In genomic region chr1:240190881-240191385, GRCh38 we compare ENCODE assay signal across 8 cellular contexts.
DNase-seq lines count a peak whose midpoint lies in the region; ATAC-seq and TF ChIP-seq lines count a peak whose summit lies in the region.

No MANE protein-coding gene starts in this region.

- H3F3A ChIP-seq in OCI-LY1 (ENCODE audit: insufficient read depth, low read length) = no peaks in the 10 kb centered on the region

- H3K27ac Mint-ChIP-seq in mesothelial cell of epicardium = no peak overlapping the region

- no peaks in the 10 kb centered on the region for H3K9me3 Mint-ChIP-seq in mesothelial cell of epicardium

- TF ChIP-seq EP300 in esophagus muscularis mucosa (IDR thresholded peaks at IDR 0.05) = no peak

- H3K9ac ChIP-seq in OCI-LY1 (ENCODE audit: low read length) = no peak overlapping the region

- TF ChIP-seq POLR2A in esophagus muscularis mucosa (IDR thresholded peaks at IDR 0.05; ENCODE audit: low read depth) (no peak), GM18505 (IDR thresholded peaks at IDR 0.05; ENCODE audit: borderline replicate concordance, extremely low read depth, insufficient read depth, insufficient read length) (no peak)

- H4K20me1 ChIP-seq in OCI-LY1 (ENCODE audit: insufficient read depth, low read length) = no peaks in the 10 kb centered on the region

- ATAC-seq in HG02870 (IDR thresholded peaks at IDR 0.05; ENCODE audit: unreplicated experiment) (peak; percentile 47), GM21390 (IDR thresholded peaks at IDR 0.05; ENCODE audit: unreplicated experiment) (no peak), GM18505 (IDR thresholded peaks at IDR 0.05; ENCODE audit: unreplicated experiment) (no peak)

- no peak overlapping the region for H3K4me3 ChIP-seq in OCI-LY1 (ENCODE audit: low read depth, low read length, poor library complexity, severe bottlenecking)
- no peak overlapping the region for H3K4me3 ChIP-seq in esophagus muscularis mucosa
- peak overlapping the region; percentile 7 for H3K4me3 ChIP-seq in retinal pigment epithelial cell (ENCODE audit: low read length)

- H3K27ac ChIP-seq in OCI-LY1 (ENCODE audit: low read depth, low read length, poor library complexity, severe bottlenecking) = no peak overlapping the region
- peak overlapping the region in 1 of 4 donors; percentile 14 for H3K27ac ChIP-seq in esophagus muscularis mucosa (replicated peaks in 1 of 4)

- H3K9me3 ChIP-seq in OCI-LY1 (ENCODE audit: low read length) (no peaks in the 10 kb centered on the region), esophagus muscularis mucosa (no peaks in the 10 kb centered on the region)

- no peaks in the 10 kb centered on the region for H3K36me3 Mint-ChIP-seq in mesothelial cell of epicardium

- no peaks in the 10 kb centered on the region for H3K79me2 ChIP-seq in OCI-LY1 (ENCODE audit: insufficient read depth, low read length)

- H3K4me2 ChIP-seq in OCI-LY1 (ENCODE audit: low read length) = no peak overlapping the region

- DNase-seq in COLO829 (ENCODE audit: low spot score) (peak; percentile 85), esophagus muscularis mucosa (ENCODE audit: extremely low spot score) (no peak), retinal pigment epithelial cell (ENCODE audit: low read depth) (peak; percentile 69), mesothelial cell of epicardium (ENCODE audit: low spot score in 2 of 2, unreplicated experiment in 2 of 2) (no peak)

- H3K4me1 Mint-ChIP-seq in mesothelial cell of epicardium = peaks cover 2% of the 10 kb centered on the region

- TF ChIP-seq CTCF in OCI-LY1 (IDR thresholded peaks at IDR 0.05; ENCODE audit: low read length) (peak; percentile 30; the same call in 1 of the 2 replicates), esophagus muscularis mucosa (IDR thresholded peaks at IDR 0.05) (peak; percentile 42 to 58 (median 55)), retinal pigment epithelial cell (conservative IDR thresholded peaks at IDR 0.05; ENCODE audit: low read depth, low read length) (peak; percentile 61), mesothelial cell of epicardium (IDR thresholded peaks at IDR 0.05; ENCODE audit: unreplicated experiment) (no peak)

- H3K27me3 Mint-ChIP-seq in mesothelial cell of epicardium (ENCODE audit: low read depth) = peaks cover 36% of the 10 kb centered on the region

- intact Hi-C loops in esophagus muscularis mucosa (cut with DNase I) = loop anchor here (2.0 to 5.0 kb wide), 2 partner anchors 416 to 502 kb away; no protein-coding TSS in a partner anchor

- H3K27me3 ChIP-seq in OCI-LY1 (ENCODE audit: insufficient read depth, low read length) = no peaks in the 10 kb centered on the region
- peaks cover 0 to 4% (median 0%) of the 10 kb centered on the region in 4 donors for H3K27me3 ChIP-seq in esophagus muscularis mucosa

- H3K4me3 Mint-ChIP-seq in mesothelial cell of epicardium = no peak overlapping the region

- no peaks in the 10 kb centered on the region for H3K4me1 ChIP-seq in OCI-LY1 (ENCODE audit: insufficient read depth, low read length, severe bottlenecking)
- H3K4me1 ChIP-seq in esophagus muscularis mucosa = peaks cover 0 to 18% (median 14%) of the 10 kb centered on the region in 4 donors

- H2AFZ ChIP-seq in OCI-LY1 (ENCODE audit: low read length) = no peak overlapping the region

- H3K36me3 ChIP-seq in OCI-LY1 (ENCODE audit: insufficient read depth, low read length) (no peaks in the 10 kb centered on the region), esophagus muscularis mucosa (no peaks in the 10 kb centered on the region)

- 4% methylated on average over 5 of the region's 5 CpGs for WGBS in esophagus muscularis mucosa

- H3K9me2 ChIP-seq in OCI-LY1 (ENCODE audit: low read depth, low read length) = no peaks in the 10 kb centered on the region

Comparison
In these comparisons a context has a peak if more than half of its experiments do, and no peak if none do; other contexts are left out.
1. DNase-seq: peak in COLO829 (single experiment) and retinal pigment epithelial cell (single experiment); none in esophagus muscularis mucosa (single experiment) and mesothelial cell of epicardium (0 of 2).